Comparison of ENCODE assay signal across 8 cellular contexts in genomic region chr3:96813820-96814580, GRCh38.
DNase-seq lines count a peak whose midpoint lies in the region; ATAC-seq lines count a peak whose summit lies in the region.

No MANE protein-coding gene starts in this region.

- peak; percentile 33 for DNase-seq in activated naive CD4-positive, alpha-beta T cell treated with anti-CD3 and anti-CD28 coated beads, Interleukin-2, amount 10 ng/mL, durations not matched to agents 7 days and 5 days
- no peak for DNase-seq in activated naive CD4-positive, alpha-beta T cell (lab: John Stamatoyannopoulos, UW)
- peak; percentile 59 for DNase-seq in NCI-H2227 (lab: John Stamatoyannopoulos, UW; ENCODE audit: unreplicated experiment)
- DNase-seq in anterior cingulate cortex (lab: John Stamatoyannopoulos, UW): peak in 48 of 58 donors; percentile 7 to 74 (median 46)
- DNase-seq in hepatic stellate cell (ENCODE audit: low spot score): peak; percentile 37
- peak; percentile 32 for DNase-seq in putamen (ENCODE audit: low spot score)

- peak overlapping the region; percentile 50 for H3K4me3 Mint-ChIP-seq in activated naive CD4-positive, alpha-beta T cell treated with anti-CD3 and anti-CD28 coated beads, Interleukin-2, amount 10 ng/mL, durations not matched to agents 7 days and 5 days

- peaks cover 32% of the 10 kb centered on the region for H3K27me3 Mint-ChIP-seq in activated naive CD4-positive, alpha-beta T cell treated with anti-CD3 and anti-CD28 coated beads, Interleukin-2, amount 10 ng/mL, durations not matched to agents 7 days and 5 days

- peaks cover 2% of the 10 kb centered on the region for H3K36me3 Mint-ChIP-seq in activated naive CD4-positive, alpha-beta T cell treated with anti-CD3 and anti-CD28 coated beads, Interleukin-2, amount 10 ng/mL, durations not matched to agents 7 days and 5 days

- H3K27ac Mint-ChIP-seq in activated naive CD4-positive, alpha-beta T cell treated with anti-CD3 and anti-CD28 coated beads, Interleukin-2, amount 10 ng/mL, durations not matched to agents 7 days and 5 days: no peak overlapping the region

- peaks cover 9% of the 10 kb centered on the region for H3K4me1 Mint-ChIP-seq in activated naive CD4-positive, alpha-beta T cell treated with anti-CD3 and anti-CD28 coated beads, Interleukin-2, amount 10 ng/mL, durations not matched to agents 7 days and 5 days

- CTCF ChIA-PET in activated naive CD4-positive, alpha-beta T cell treated with anti-CD3 and anti-CD28 coated beads, Interleukin-2, amount 10 ng/mL, durations not matched to agents 7 days and 5 days (lab: Charles Lee): interaction anchor here (0.6 kb wide), 1 partner anchor 238 kb away, joined by 3 read pairs; no protein-coding TSS in a partner anchor

- no peaks in the 10 kb centered on the region for H3K9me3 Mint-ChIP-seq in activated naive CD4-positive, alpha-beta T cell treated with anti-CD3 and anti-CD28 coated beads, Interleukin-2, amount 10 ng/mL, durations not matched to agents 7 days and 5 days

- peak; percentile 16 for ATAC-seq in HG02623 (IDR thresholded peaks at IDR 0.05; ENCODE audit: unreplicated experiment)
- no peak for ATAC-seq in GM18861 (IDR thresholded peaks at IDR 0.05; ENCODE audit: unreplicated experiment)

Comparison
In these comparisons a context has a peak if more than half of its experiments do, and no peak if none do; other contexts are left out.
1. DNase-seq: peak in activated naive CD4-positive, alpha-beta T cell treated with anti-CD3 and anti-CD28 coated beads, Interleukin-2, amount 10 ng/mL, durations not matched to agents 7 days and 5 days (single experiment), NCI-H2227 (single experiment), anterior cingulate cortex (48 of 58), hepatic stellate cell (single experiment) and putamen (single experiment); none in activated naive CD4-positive, alpha-beta T cell (0 of 4).